2 cellular contexts compared by ENCODE assay signal in the genomic region with DNA sequence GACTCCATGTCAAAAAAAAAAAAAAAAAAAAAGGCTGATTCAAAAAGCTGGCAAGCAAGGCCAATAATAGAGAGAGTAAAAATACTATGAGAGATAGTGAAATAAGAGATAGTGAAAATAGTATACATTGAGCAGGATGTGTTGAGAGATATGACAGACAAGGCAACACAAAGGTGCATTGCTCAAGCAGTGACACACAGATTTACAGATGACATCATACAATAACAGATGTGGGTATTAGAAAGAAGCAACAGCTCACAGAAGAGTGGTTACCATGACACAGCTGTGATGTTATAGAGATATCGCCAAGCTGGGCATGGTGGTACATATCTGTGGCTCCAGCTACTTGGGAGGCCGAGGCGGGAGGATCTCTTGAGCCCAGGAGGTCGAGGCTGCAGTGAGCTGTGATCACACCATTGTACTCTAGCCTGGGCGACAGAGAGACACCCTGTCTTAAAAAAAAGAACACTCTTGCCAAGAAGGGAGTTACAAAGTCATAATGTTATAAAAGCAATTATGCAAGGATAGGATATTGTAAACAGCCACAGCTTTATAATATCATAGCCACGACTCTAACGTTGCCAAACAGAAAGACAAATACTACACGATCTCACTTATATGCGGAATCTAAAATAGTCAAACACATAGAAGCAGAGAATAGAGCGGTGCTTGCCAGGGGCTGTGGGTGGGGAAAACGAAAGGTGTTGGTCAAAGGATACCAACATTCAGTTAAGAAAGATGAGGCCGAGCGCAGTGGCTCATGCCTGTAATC.
TF ChIP-seq lines count a peak whose summit lies in the region.

No MANE protein-coding gene starts in this region.

TF ChIP-seq in GM12891, 5 proteins besides CTCF, POLR2A, EP300 and RAD21:
- TF ChIP-seq TAF1 (IDR thresholded peaks at IDR 0.05; ENCODE audit: low read depth, low read length) (no peak), POLR2AphosphoS5 (IDR thresholded peaks at IDR 0.05; ENCODE audit: low read depth, low read length) (peak; percentile 53; the same call in 1 of the 2 replicates)

TF ChIP-seq in GM12878, 131 proteins besides CTCF, POLR2A, EP300 and RAD21:
- no peak for TF ChIP-seq ZNF217 (IDR thresholded peaks at IDR 0.05)
- no peak for TF ChIP-seq FOXK2 (IDR thresholded peaks at IDR 0.05)
- TF ChIP-seq SIN3A (IDR thresholded peaks at IDR 0.05; ENCODE audit: low read depth, low read length) = no peak
- TF ChIP-seq, protein P1, sequence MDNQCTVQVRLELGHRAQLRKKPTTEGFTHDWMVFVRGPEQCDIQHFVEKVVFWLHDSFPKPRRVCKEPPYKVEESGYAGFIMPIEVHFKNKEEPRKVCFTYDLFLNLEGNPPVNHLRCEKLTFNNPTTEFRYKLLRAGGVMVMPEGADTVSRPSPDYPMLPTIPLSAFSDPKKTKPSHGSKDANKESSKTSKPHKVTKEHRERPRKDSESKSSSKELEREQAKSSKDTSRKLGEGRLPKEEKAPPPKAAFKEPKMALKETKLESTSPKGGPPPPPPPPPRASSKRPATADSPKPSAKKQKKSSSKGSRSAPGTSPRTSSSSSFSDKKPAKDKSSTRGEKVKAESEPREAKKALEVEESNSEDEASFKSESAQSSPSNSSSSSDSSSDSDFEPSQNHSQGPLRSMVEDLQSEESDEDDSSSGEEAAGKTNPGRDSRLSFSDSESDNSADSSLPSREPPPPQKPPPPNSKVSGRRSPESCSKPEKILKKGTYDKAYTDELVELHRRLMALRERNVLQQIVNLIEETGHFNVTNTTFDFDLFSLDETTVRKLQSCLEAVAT (IDR thresholded peaks at IDR 0.05) = peak; percentile 59; the same call in 1 of the 2 replicates
- no peak for TF ChIP-seq CHD4 (IDR thresholded peaks at IDR 0.05)
- peak; percentile 78 for TF ChIP-seq CREB1 (IDR thresholded peaks at IDR 0.05; ENCODE audit: low read depth)
- peak; percentile 53 for TF ChIP-seq CREM (IDR thresholded peaks at IDR 0.05; ENCODE audit: low read depth)
- TF ChIP-seq, protein P2, sequence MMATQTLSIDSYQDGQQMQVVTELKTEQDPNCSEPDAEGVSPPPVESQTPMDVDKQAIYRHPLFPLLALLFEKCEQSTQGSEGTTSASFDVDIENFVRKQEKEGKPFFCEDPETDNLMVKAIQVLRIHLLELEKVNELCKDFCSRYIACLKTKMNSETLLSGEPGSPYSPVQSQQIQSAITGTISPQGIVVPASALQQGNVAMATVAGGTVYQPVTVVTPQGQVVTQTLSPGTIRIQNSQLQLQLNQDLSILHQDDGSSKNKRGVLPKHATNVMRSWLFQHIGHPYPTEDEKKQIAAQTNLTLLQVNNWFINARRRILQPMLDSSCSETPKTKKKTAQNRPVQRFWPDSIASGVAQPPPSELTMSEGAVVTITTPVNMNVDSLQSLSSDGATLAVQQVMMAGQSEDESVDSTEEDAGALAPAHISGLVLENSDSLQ (IDR thresholded peaks at IDR 0.05) = peak; percentile 68
- TF ChIP-seq ZNF384 (IDR thresholded peaks at IDR 0.05; ENCODE audit: borderline replicate concordance, low read depth, low read length) = 0 out of 2 replicates have a peak, but pooled peaks have one; percentile 5
- no peak for TF ChIP-seq NR2C2 (IDR thresholded peaks at IDR 0.05; ENCODE audit: borderline replicate concordance, control insufficient read depth, insufficient read length, low read depth)
- TF ChIP-seq IKZF2 (IDR thresholded peaks at IDR 0.05) = no peak
- peak; percentile 86 for TF ChIP-seq ATF7 (IDR thresholded peaks at IDR 0.05; ENCODE audit: low read depth)
- peak; percentile 26; the same call in 1 of the 2 replicates for TF ChIP-seq POLR2AphosphoS5 (IDR thresholded peaks at IDR 0.05; ENCODE audit: low read length)
